18 cellular contexts compared by ENCODE assay signal in genomic region chr2:235334179-235334578, GRCh38.
DNase-seq lines count a peak whose midpoint lies in the region; ATAC-seq, FAIRE-seq and TF ChIP-seq lines count a peak whose summit lies in the region.
"Had no signal": no experiment of that assay in that cellular context is flagged by ENCODE, and none has a peak within 500 bp of the region (broad histone marks: within the 10 kb centered on the region; RNA-seq: fewer than 3 reads in every experiment).

No MANE protein-coding gene starts in this region.

- H3K4me2 ChIP-seq in A549 = no peak overlapping the region
- no peak overlapping the region for H3K4me2 ChIP-seq in HepG2 (ENCODE audit: low read depth, low read length)
- H3K4me2 ChIP-seq: BLaER1 had no signal

- intact Hi-C loops in HepG2 (cut with micrococcal nuclease; ENCODE audit: unreplicated experiment) = no loop called here

- in situ Hi-C loops in HepG2 (cut with HindIII; ENCODE audit: extremely low pct_ligation_motif_present, low pct_unique_long_range_greater_than_20kb) = no loop called here

- no peak overlapping the region for H2AFZ ChIP-seq in HepG2 (ENCODE audit: low read length)

- no peaks in the 10 kb centered on the region for H3K36me3 ChIP-seq in HepG2 (replicated peaks in 1 of 2; ENCODE audit: control insufficient read depth in 1 of 2, insufficient read depth in 2 of 2, low read length in 2 of 2)
- H3K36me3 ChIP-seq: BLaER1, HAP-1 had no signal

- CTCF ChIA-PET in A549 (lab: Yijun Ruan, JAX) = no interaction called here
- CTCF ChIA-PET in HepG2 (lab: Yijun Ruan, JAX; ENCODE audit: low intra/inter-chr PET ratio, low total read pairs) = no interaction called here

- H3K4me3 Mint-ChIP-seq in stimulated activated memory B cell treated with anti-CD40 and anti-IgM and Interleukin-4, amounts not matched to agents 10 μg/mL and 1 μg/mL and 100 μg/mL, for 72 hours = no peak overlapping the region
- H3K4me3 Mint-ChIP-seq: CD14-positive monocyte had no signal

- peaks cover 12% of the 10 kb centered on the region for H3K9me3 Mint-ChIP-seq in stimulated activated memory B cell treated with anti-CD40 and anti-IgM and Interleukin-4, amounts not matched to agents 10 μg/mL and 1 μg/mL and 100 μg/mL, for 72 hours

- TF ChIP-seq POLR2A in A549 (IDR thresholded peaks at IDR 0.05; ENCODE audit: low read length) = no peak
- TF ChIP-seq POLR2A in HepG2 (IDR thresholded peaks at IDR 0.05; ENCODE audit: insufficient read depth in 1 of 2, low read depth in 2 of 2, low read length in 2 of 2) = no peak

- H3K4me1 Mint-ChIP-seq in stimulated activated memory B cell treated with anti-CD40 and anti-IgM and Interleukin-4, amounts not matched to agents 10 μg/mL and 1 μg/mL and 100 μg/mL, for 72 hours = no peaks in the 10 kb centered on the region
- H3K4me1 Mint-ChIP-seq: CD14-positive monocyte; CD4-positive, alpha-beta memory T cell had no signal

- H4K20me1 ChIP-seq in HepG2 (ENCODE audit: insufficient read depth, low read length) = no peaks in the 10 kb centered on the region
- H4K20me1 ChIP-seq: BLaER1 had no signal

- ATAC-seq in A549 (no peak), HepG2 (no peak; the same call in 2 of the 3 replicates), GM18517 (IDR thresholded peaks at IDR 0.05; ENCODE audit: unreplicated experiment) (no peak)
- peak; percentile 53 for ATAC-seq in stimulated activated memory B cell treated with anti-CD40 and anti-IgM and Interleukin-4, amounts not matched to agents 10 μg/mL and 1 μg/mL and 100 μg/mL, for 72 hours

- BruUV-seq in HepG2 (replicated peaks; lab: Mats Ljungman, UMichigan) = no TSS peak

- no peak for DNase-seq in A549 (ENCODE audit: low read depth in 1 of 2, low spot score in 1 of 2)
- no peak for DNase-seq in HepG2 (ENCODE audit: low spot score)
- DNase-seq in NCI-H2107 treated with DMSO at 0.1 percent for 48 hours (lab: John Stamatoyannopoulos, UW; ENCODE audit: unreplicated experiment) = no peak
- no peak for DNase-seq in NCI-H748 treated with DMSO at 0.1 percent for 48 hours (lab: John Stamatoyannopoulos, UW)
- DNase-seq: ACHN; CD4-positive, alpha-beta memory T cell; DMS153; DMS79; GDM1; GOT3 had no signal

- TF ChIP-seq RAD21 in A549 (conservative IDR thresholded peaks at IDR 0.05 in 1 of 2, IDR thresholded peaks at IDR 0.05 in 1 of 2) (no peak), HepG2 (CRISPR knock-in tag; IDR thresholded peaks at IDR 0.05) (no peak)

- TF ChIP-seq CTCF in A549 (IDR thresholded peaks at IDR 0.05) (no peak), VCaP (conservative IDR thresholded peaks at IDR 0.05) (no peak), HepG2 (CRISPR knock-in tag; IDR thresholded peaks at IDR 0.05) (no peak)

- WGBS in A549 (ENCODE audit: missing lambda C conversion rate) = 100% methylated on average over 2 of the region's 4 CpGs
- WGBS in HepG2 (ENCODE audit: low lambda C conversion rate) = 38% methylated on average over 4 of the region's 4 CpGs

- no peaks in the 10 kb centered on the region for H3K36me3 Mint-ChIP-seq in stimulated activated memory B cell treated with anti-CD40 and anti-IgM and Interleukin-4, amounts not matched to agents 10 μg/mL and 1 μg/mL and 100 μg/mL, for 72 hours
- H3K36me3 Mint-ChIP-seq: CD14-positive monocyte; CD4-positive, alpha-beta memory T cell had no signal

- FAIRE-seq in A549 (lab: Jason Lieb, UNC) (no peak), HepG2 (lab: Jason Lieb, UNC) (no peak)
- FAIRE-seq: GM12892, GM18507 had no signal

- H3K4me1 ChIP-seq in A549 (peaks cover 36% of the 10 kb centered on the region), HepG2 (ENCODE audit: insufficient read depth, low read length) (no peaks in the 10 kb centered on the region)
- H3K4me1 ChIP-seq: BLaER1, HAP-1 had no signal

- H3K27me3 Mint-ChIP-seq in stimulated activated memory B cell treated with anti-CD40 and anti-IgM and Interleukin-4, amounts not matched to agents 10 μg/mL and 1 μg/mL and 100 μg/mL, for 72 hours = peaks cover 13% of the 10 kb centered on the region

- TF ChIP-seq EP300 in A549 (IDR thresholded peaks at IDR 0.05) = no peak
- TF ChIP-seq EP300 in HepG2 (IDR thresholded peaks at IDR 0.05; ENCODE audit: low read depth in 2 of 2, low read length in 2 of 2) = no peak
- TF ChIP-seq EP300 in HepG2 (CRISPR knock-in tag; IDR thresholded peaks at IDR 0.05; ENCODE audit: borderline replicate concordance) = no peak

- no peak overlapping the region for H3K27ac Mint-ChIP-seq in stimulated activated memory B cell treated with anti-CD40 and anti-IgM and Interleukin-4, amounts not matched to agents 10 μg/mL and 1 μg/mL and 100 μg/mL, for 72 hours
- H3K27ac Mint-ChIP-seq: CD4-positive, alpha-beta memory T cell had no signal

- peaks cover 13% of the 10 kb centered on the region; the same call in 2 of the 3 replicates for H3K9me3 ChIP-seq in A549
- H3K9me3 ChIP-seq in HepG2 (ENCODE audit: low read length) = no peaks in the 10 kb centered on the region
- H3K9me3 ChIP-seq: HAP-1 had no signal

- peaks cover 0 to 14% of the 10 kb centered on the region in 2 experiments; a peak in 2 of 5 replicates for H3K27me3 ChIP-seq in HepG2 (ENCODE audit: control insufficient read depth in 1 of 2, insufficient read depth in 2 of 2, low read length in 2 of 2)
- H3K27me3 ChIP-seq: BLaER1 had no signal

- POLR2A ChIA-PET in A549 (lab: Yijun Ruan, JAX) = no interaction called here
- POLR2A ChIA-PET in HepG2 (lab: Yijun Ruan, JAX) = no interaction called here

- H3K79me2 ChIP-seq in HepG2 (ENCODE audit: insufficient read depth, low read length) = no peaks in the 10 kb centered on the region

- H3K9ac ChIP-seq in HepG2 (ENCODE audit: insufficient read depth, low read depth, low read length) = no peak overlapping the region
- H3K9ac ChIP-seq: BLaER1 had no signal

- peak overlapping the region; percentile 77 to 87; a peak in 5 of 6 replicates for H3K27ac ChIP-seq in A549
- peak overlapping the region; percentile 48; the same call in 1 of the 2 replicates for H3K27ac ChIP-seq in VCaP
- H3K27ac ChIP-seq in HepG2 (ENCODE audit: extremely low read length, insufficient read depth, low read length) = no peak overlapping the region
- H3K27ac ChIP-seq: BLaER1 had no signal

- H3K4me3 ChIP-seq in A549 (no peak overlapping the region), HepG2 (replicated peaks in 1 of 3; ENCODE audit: insufficient read depth in 1 of 3, low read depth in 2 of 3, low read length in 3 of 3) (no peak overlapping the region)
- H3K4me3 ChIP-seq: BLaER1, HAP-1 had no signal

TF ChIP-seq in A549, 52 proteins besides CTCF, POLR2A, EP300 and RAD21 (continues in another document):
- TF ChIP-seq SREBF2 (IDR thresholded peaks at IDR 0.05) (no peak), EHF (CRISPR knock-in tag; IDR thresholded peaks at IDR 0.05) (no peak), ELK1 (IDR thresholded peaks at IDR 0.05; ENCODE audit: low read depth, low read length) (no peak), GATA3 (IDR thresholded peaks at IDR 0.05; ENCODE audit: borderline replicate concordance) (no peak), FOSL2 (IDR thresholded peaks at IDR 0.05) (no peak), FOSL2 (CRISPR knock-in tag; IDR thresholded peaks at IDR 0.05) (no peak), PHF8 (IDR thresholded peaks at IDR 0.05; ENCODE audit: borderline replicate concordance, low read depth) (no peak), MYC (IDR thresholded peaks at IDR 0.05; ENCODE audit: borderline replicate concordance, low read length) (no peak), JUNB (IDR thresholded peaks at IDR 0.05) (no peak), CEBPB (IDR thresholded peaks at IDR 0.05) (no peak), MAFK (IDR thresholded peaks at IDR 0.05; ENCODE audit: partially characterized antibody) (no peak), RFX5 (IDR thresholded peaks at IDR 0.05) (no peak)

TF ChIP-seq in HepG2, 621 proteins besides CTCF, POLR2A, EP300 and RAD21:
- no peak for TF ChIP-seq ATF7-NPFF (CRISPR knock-in tag; IDR thresholded peaks at IDR 0.05; ENCODE audit: low read depth)
- 0 out of 2 replicates have a peak, but pooled peaks have one; percentile 7 for TF ChIP-seq GABPA (IDR thresholded peaks at IDR 0.05; ENCODE audit: low read depth, low read length)
- TF ChIP-seq GABPA (CRISPR knock-in tag; IDR thresholded peaks at IDR 0.05; ENCODE audit: low read depth) = no peak
- TF ChIP-seq BRD4 (CRISPR knock-in tag; IDR thresholded peaks at IDR 0.05) = no peak
- no peak for TF ChIP-seq ZNF720 (CRISPR knock-in tag; IDR thresholded peaks at IDR 0.05)
- no peak for TF ChIP-seq ZBTB21 (CRISPR knock-in tag; IDR thresholded peaks at IDR 0.05)
